27 cellular contexts compared by ENCODE assay signal in the genomic region with DNA sequence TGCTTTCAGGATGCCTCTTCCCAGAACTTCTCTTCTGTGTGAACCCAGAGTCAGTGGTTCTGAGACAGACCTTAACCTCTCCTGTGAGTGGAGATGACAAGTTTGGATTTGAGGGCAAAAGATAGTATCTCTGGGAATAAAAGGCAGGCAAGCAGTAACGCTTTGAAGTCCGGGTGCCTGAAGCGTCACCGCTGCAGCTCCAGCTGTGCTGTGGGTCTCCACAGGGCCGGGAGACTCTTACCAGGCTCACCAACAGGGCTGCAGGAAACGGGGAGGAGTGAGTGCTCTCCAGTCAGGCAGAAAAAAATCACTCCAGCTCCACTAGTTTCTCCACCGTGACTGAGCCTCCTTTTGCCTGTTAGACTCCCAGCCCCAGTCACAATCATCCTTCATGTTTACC.
A peak's percentile ranks its signal among the peaks of the same experiment; 100 is the strongest.
DNase-seq lines count a peak whose midpoint lies in the region; ATAC-seq and TF ChIP-seq lines count a peak whose summit lies in the region.
"Had no signal": no experiment of that assay in that cellular context is flagged by ENCODE, and none has a peak within 500 bp of the region (broad histone marks: within the 10 kb centered on the region; RNA-seq: fewer than 3 reads in every experiment).

No MANE protein-coding gene starts in this region.

- no peaks in the 10 kb centered on the region for H3K36me3 Mint-ChIP-seq in endothelial cell (ENCODE audit: low read depth, unreplicated experiment)
- H3K36me3 Mint-ChIP-seq in T-helper 2 cell treated with Interferon-gamma antibody and Interleukin-4, amounts not matched to agents 5 μg/mL and 100 μg/mL, for 36 hours (ENCODE audit: low read depth) = no peaks in the 10 kb centered on the region
- H3K36me3 Mint-ChIP-seq: activated CD4-positive, alpha-beta memory T cell treated with anti-CD3 and anti-CD28 coated beads for 36 hours; naive B cell had no signal

- H4K8ac ChIP-seq in mesenchymal stem cell (ENCODE audit: low read length) = no peak overlapping the region

- H3K4ac ChIP-seq in mesenchymal stem cell (ENCODE audit: low read depth in 1 of 2, low read length in 2 of 2) = no peak overlapping the region

- 28% methylated on average over 7 of the region's 7 CpGs for WGBS in mesenchymal stem cell

- H2BK15ac ChIP-seq in mesenchymal stem cell (ENCODE audit: low read depth, poor library complexity, severe bottlenecking) = no peak overlapping the region

- no peak overlapping the region for H2AFZ ChIP-seq in mesenchymal stem cell (ENCODE audit: low read depth, low read length)

- H2BK5ac ChIP-seq in mesenchymal stem cell (ENCODE audit: low read depth, low read length, poor library complexity, severe bottlenecking) = no peak overlapping the region

- H3K23ac ChIP-seq in mesenchymal stem cell (ENCODE audit: low read length in 2 of 2) = no peak overlapping the region

- in situ Hi-C loops in astrocyte of the spinal cord (cut with HindIII; ENCODE audit: low sequenced_read_pairs) = no loop called here

- H3K4me3 ChIP-seq in astrocyte of the spinal cord (ENCODE audit: low read depth, low read length) (no peak overlapping the region), mesenchymal stem cell (ENCODE audit: insufficient read depth in 1 of 2, low read depth in 1 of 2, low read length in 2 of 2) (no peak overlapping the region)
- H3K4me3 ChIP-seq: GM12878, heart left ventricle, left lung, right atrium auricular region, tibial artery had no signal

- no peak overlapping the region for H3K27ac Mint-ChIP-seq in endothelial cell (ENCODE audit: unreplicated experiment)
- H3K27ac Mint-ChIP-seq in T-helper 2 cell treated with Interferon-gamma antibody and Interleukin-4, amounts not matched to agents 5 μg/mL and 100 μg/mL, for 36 hours = no peak overlapping the region
- H3K27ac Mint-ChIP-seq: activated CD4-positive, alpha-beta memory T cell treated with anti-CD3 and anti-CD28 coated beads for 36 hours; activated naive CD4-positive, alpha-beta T cell treated with anti-CD3 and anti-CD28 coated beads, Interleukin-2, amount 50 U/mL, for 72 hours; activated T-helper 2 cell treated with anti-CD3 and anti-CD28 coated beads, Interferon-gamma antibody, Interleukin-2, Interleukin-4, amounts not matched to agents 10 μg/mL and 5 μg/mL and 100 μg/mL, durations not matched to agents 14 hours and 24 hours and 36 hours; CD8-positive, alpha-beta memory T cell; stimulated activated naive CD8-positive, alpha-beta T cell treated with anti-CD3 and anti-CD28 coated beads, Interleukin-15, amount 100 ng/mL, for 72 hours had no signal

- no peak overlapping the region for H3K9ac ChIP-seq in mesenchymal stem cell (ENCODE audit: low read length)

- no peak overlapping the region for H2AK5ac ChIP-seq in mesenchymal stem cell (ENCODE audit: low read length, severe bottlenecking)

- H3K9me3 ChIP-seq in mesenchymal stem cell (ENCODE audit: control insufficient read depth, low read length) = no peaks in the 10 kb centered on the region
- H3K9me3 ChIP-seq: heart left ventricle, left lung, right atrium auricular region, tibial artery had no signal

- H3K27me3 Mint-ChIP-seq in endothelial cell (ENCODE audit: unreplicated experiment) = peaks cover 1% of the 10 kb centered on the region
- H3K27me3 Mint-ChIP-seq in T-helper 2 cell treated with Interferon-gamma antibody and Interleukin-4, amounts not matched to agents 5 μg/mL and 100 μg/mL, for 36 hours (ENCODE audit: low read depth) = peaks cover 7% of the 10 kb centered on the region
- H3K27me3 Mint-ChIP-seq: activated CD4-positive, alpha-beta memory T cell treated with anti-CD3 and anti-CD28 coated beads for 36 hours; naive B cell; stimulated activated naive CD8-positive, alpha-beta T cell treated with anti-CD3 and anti-CD28 coated beads, Interleukin-15, amount 100 ng/mL, for 72 hours had no signal

- ATAC-seq in GM21576 (IDR thresholded peaks at IDR 0.05; ENCODE audit: unreplicated experiment) = no peak
- ATAC-seq: activated naive CD4-positive, alpha-beta T cell treated with anti-CD3 and anti-CD28 coated beads, Interleukin-2, amount 50 U/mL, for 72 hours; GM12878; heart left ventricle; left lung; stimulated activated naive CD8-positive, alpha-beta T cell treated with anti-CD3 and anti-CD28 coated beads, Interleukin-15, amount 100 ng/mL, for 72 hours had no signal

- peak overlapping the region; percentile 44 for H3K27ac ChIP-seq in mesenchymal stem cell (ENCODE audit: low read length, poor library complexity, severe bottlenecking)
- H3K27ac ChIP-seq: epithelial cell of prostate, heart left ventricle, left lung, right atrium auricular region, tibial artery had no signal

- H2BK12ac ChIP-seq in mesenchymal stem cell (ENCODE audit: low read length in 2 of 2) = no peak overlapping the region

- no peak overlapping the region for H3K4me3 Mint-ChIP-seq in endothelial cell (ENCODE audit: unreplicated experiment)
- H3K4me3 Mint-ChIP-seq in T-helper 2 cell treated with Interferon-gamma antibody and Interleukin-4, amounts not matched to agents 5 μg/mL and 100 μg/mL, for 36 hours = no peak overlapping the region
- H3K4me3 Mint-ChIP-seq: activated CD4-positive, alpha-beta memory T cell treated with anti-CD3 and anti-CD28 coated beads for 36 hours; CD8-positive, alpha-beta memory T cell; stimulated activated naive CD8-positive, alpha-beta T cell treated with anti-CD3 and anti-CD28 coated beads, Interleukin-15, amount 100 ng/mL, for 72 hours had no signal

- H3K4me2 ChIP-seq in mesenchymal stem cell (ENCODE audit: low read length, poor library complexity, severe bottlenecking) = no peak overlapping the region

- H3K4me1 Mint-ChIP-seq in endothelial cell (ENCODE audit: unreplicated experiment) = peaks cover 9% of the 10 kb centered on the region
- peaks cover 14% of the 10 kb centered on the region for H3K4me1 Mint-ChIP-seq in T-helper 2 cell treated with Interferon-gamma antibody and Interleukin-4, amounts not matched to agents 5 μg/mL and 100 μg/mL, for 36 hours (ENCODE audit: low read depth)

- no peak overlapping the region for H4K91ac ChIP-seq in mesenchymal stem cell (ENCODE audit: low read length)

- H3K14ac ChIP-seq in mesenchymal stem cell (ENCODE audit: low read length in 2 of 2) = no peak overlapping the region

- no peaks in the 10 kb centered on the region for H3K36me3 ChIP-seq in mesenchymal stem cell (ENCODE audit: control insufficient read depth in 1 of 2, insufficient read depth in 2 of 2, low read depth in 1 of 2, low read length in 2 of 2)
- H3K36me3 ChIP-seq: heart left ventricle, left lung, right atrium auricular region, tibial artery had no signal

- peaks cover 6% of the 10 kb centered on the region for H3K4me1 ChIP-seq in mesenchymal stem cell (ENCODE audit: control insufficient read depth, insufficient read depth, low read depth, low read length)
- H3K4me1 ChIP-seq: right atrium auricular region had no signal

- H3K18ac ChIP-seq in mesenchymal stem cell (ENCODE audit: low read depth in 1 of 2, low read length in 2 of 2) = no peak overlapping the region

- TF ChIP-seq CTCF in astrocyte of the spinal cord (IDR thresholded peaks at IDR 0.05; ENCODE audit: low read depth, low read length) = no peak
- no peak for TF ChIP-seq CTCF in endothelial cell (IDR thresholded peaks at IDR 0.05; ENCODE audit: unreplicated experiment)

- no peaks in the 10 kb centered on the region for H3K27me3 ChIP-seq in mesenchymal stem cell (ENCODE audit: control insufficient read depth in 1 of 2, insufficient read depth in 1 of 2, low read length in 2 of 2)
- H3K27me3 ChIP-seq: right atrium auricular region, tibial artery had no signal

- DNase-seq in DMS79 treated with DMSO at 0.1 percent for 48 hours (lab: John Stamatoyannopoulos, UW) (peak; percentile 12), DMS79 (lab: John Stamatoyannopoulos, UW) (no peak), astrocyte of the spinal cord (ENCODE audit: low read depth, low spot score) (peak; percentile 43), mesenchymal stem cell (peak; percentile 40), putamen (ENCODE audit: low spot score) (no peak), endothelial cell (ENCODE audit: low spot score) (no peak)
- no peak for DNase-seq in T-helper 2 cell treated with Interferon-gamma antibody and Interleukin-4, amounts not matched to agents 5 μg/mL and 100 μg/mL, for 36 hours (ENCODE audit: low spot score)
- DNase-seq: 8988T; activated CD4-positive, alpha-beta memory T cell treated with anti-CD3 and anti-CD28 coated beads for 36 hours; activated CD4-positive, CD25-positive, alpha-beta regulatory T cell; activated CD8-positive, alpha-beta memory T cell treated with anti-CD3 and anti-CD28 coated beads, Interleukin-2, amount 50 U/mL, for 48 hours; aorta; CD8-positive, alpha-beta memory T cell; heart left ventricle; left lung; naive B cell; NCI-H1092; NCI-H187 treated with DMSO at 0.1 percent for 48 hours; stimulated activated naive CD8-positive, alpha-beta T cell treated with anti-CD3 and anti-CD28 coated beads, Interleukin-15, amount 100 ng/mL, for 72 hours; SW 1271; tibial artery had no signal

- no peaks in the 10 kb centered on the region for H3K79me1 ChIP-seq in mesenchymal stem cell (replicated peaks; ENCODE audit: low read length, poor library complexity, severe bottlenecking)

- H3K9me3 Mint-ChIP-seq in endothelial cell (ENCODE audit: unreplicated experiment) = no peaks in the 10 kb centered on the region
- H3K9me3 Mint-ChIP-seq in T-helper 2 cell treated with Interferon-gamma antibody and Interleukin-4, amounts not matched to agents 5 μg/mL and 100 μg/mL, for 36 hours = no peaks in the 10 kb centered on the region
- H3K9me3 Mint-ChIP-seq: activated CD4-positive, alpha-beta memory T cell treated with anti-CD3 and anti-CD28 coated beads for 36 hours; activated naive CD4-positive, alpha-beta T cell treated with anti-CD3 and anti-CD28 coated beads, Interleukin-2, amount 50 U/mL, for 72 hours; activated T-helper 2 cell treated with anti-CD3 and anti-CD28 coated beads, Interferon-gamma antibody, Interleukin-2, Interleukin-4, amounts not matched to agents 10 μg/mL and 5 μg/mL and 100 μg/mL, durations not matched to agents 14 hours and 24 hours and 36 hours; CD8-positive, alpha-beta memory T cell; naive B cell; stimulated activated naive CD8-positive, alpha-beta T cell treated with anti-CD3 and anti-CD28 coated beads, Interleukin-15, amount 100 ng/mL, for 72 hours had no signal

- H2BK120ac ChIP-seq in mesenchymal stem cell (ENCODE audit: low read depth, low read length) = no peak overlapping the region

Comparison
In these comparisons a context has a peak if more than half of its experiments do, and no peak if none do; other contexts are left out.
1. DNase-seq: peak in DMS79 treated with DMSO at 0.1 percent for 48 hours (single experiment), astrocyte of the spinal cord (single experiment) and mesenchymal stem cell (single experiment); none in DMS79 (single experiment), putamen (single experiment), endothelial cell (single experiment) and T-helper 2 cell treated with Interferon-gamma antibody and Interleukin-4, amounts not matched to agents 5 μg/mL and 100 μg/mL, for 36 hours (single experiment).